In genomic region chr11:70605846-70606245, GRCh38 we compare ENCODE assay signal across 27 cellular contexts.
"Had no signal": no experiment of that assay in that cellular context is flagged by ENCODE, and none has a peak within 500 bp of the region (broad histone marks: within the 10 kb centered on the region; RNA-seq: fewer than 3 reads in every experiment).

No MANE protein-coding gene starts in this region.

- H3K9me3 Mint-ChIP-seq: endodermal cell; memory B cell; naive B cell; natural killer cell treated with Interleukin-12 subunit alpha and Interleukin-12 subunit beta and Interleukin-15 and Interleukin-18, amount 100 ng/mL, for 72 hours; stimulated activated memory B cell treated with anti-CD40 and anti-IgM and Interleukin-4, amounts not matched to agents 10 μg/mL and 1 μg/mL and 100 μg/mL, for 72 hours; type B pancreatic cell had no signal

- H3K27ac ChIP-seq: epithelial cell of prostate, gastrocnemius medialis, left ventricle myocardium inferior, pancreas, right atrium auricular region, sigmoid colon, testis, tibial artery had no signal

- DNase-seq: dorsolateral prefrontal cortex; effector CD8-positive, alpha-beta T cell; endodermal cell; foreskin fibroblast; gastrocnemius medialis; head of caudate nucleus; kidney glomerular epithelial cell; left colon; left ventricle myocardium inferior; naive B cell; occipital lobe; sigmoid colon; stimulated activated CD4-positive, alpha-beta T cell treated with anti-CD3 and anti-CD28 coated beads, Interleukin-2, amount 100 ng/mL, for 24 hours; stimulated activated CD4-positive, alpha-beta T cell treated with anti-CD3 and anti-CD28 coated beads, Interleukin-4, amount 100 ng/mL, for 4 hours; stimulated activated naive CD8-positive, alpha-beta T cell treated with anti-CD3 and anti-CD28 coated beads, Interleukin-15, Interleukin-2, amounts not matched to agents 100 U/mL and 50 U/mL, for 24 hours; substantia nigra; testis; tibial artery had no signal

- H3K4me3 Mint-ChIP-seq: endodermal cell; memory B cell; natural killer cell treated with Interleukin-12 subunit alpha and Interleukin-12 subunit beta and Interleukin-15 and Interleukin-18, amount 100 ng/mL, for 72 hours; stimulated activated memory B cell treated with anti-CD40 and anti-IgM and Interleukin-4, amounts not matched to agents 10 μg/mL and 1 μg/mL and 100 μg/mL, for 72 hours; type B pancreatic cell had no signal

- H3K36me3 ChIP-seq: gastrocnemius medialis, left ventricle myocardium inferior, pancreas, right atrium auricular region, sigmoid colon, tibial artery had no signal

- H3K4me1 Mint-ChIP-seq: memory B cell; stimulated activated memory B cell treated with anti-CD40 and anti-IgM and Interleukin-4, amounts not matched to agents 10 μg/mL and 1 μg/mL and 100 μg/mL, for 72 hours had no signal

- H3K9me3 ChIP-seq: gastrocnemius medialis, left ventricle myocardium inferior, pancreas, right atrium auricular region, sigmoid colon, testis, tibial artery had no signal

- H3K27me3 Mint-ChIP-seq: stimulated activated memory B cell treated with anti-CD40 and anti-IgM and Interleukin-4, amounts not matched to agents 10 μg/mL and 1 μg/mL and 100 μg/mL, for 72 hours; type B pancreatic cell had no signal

- H3K27me3 ChIP-seq: dorsolateral prefrontal cortex, gastrocnemius medialis, pancreas, right atrium auricular region, testis had no signal

- H3K27ac Mint-ChIP-seq: endodermal cell; memory B cell; naive B cell; natural killer cell treated with Interleukin-12 subunit alpha and Interleukin-12 subunit beta and Interleukin-15 and Interleukin-18, amount 100 ng/mL, for 72 hours; stimulated activated memory B cell treated with anti-CD40 and anti-IgM and Interleukin-4, amounts not matched to agents 10 μg/mL and 1 μg/mL and 100 μg/mL, for 72 hours; type B pancreatic cell had no signal

- H3K36me3 Mint-ChIP-seq: memory B cell; naive B cell; natural killer cell treated with Interleukin-12 subunit alpha and Interleukin-12 subunit beta and Interleukin-15 and Interleukin-18, amount 100 ng/mL, for 72 hours; stimulated activated memory B cell treated with anti-CD40 and anti-IgM and Interleukin-4, amounts not matched to agents 10 μg/mL and 1 μg/mL and 100 μg/mL, for 72 hours; type B pancreatic cell had no signal

- ATAC-seq: esophagus mucosa; gastrocnemius medialis; left colon; natural killer cell treated with Interleukin-12 subunit alpha and Interleukin-12 subunit beta and Interleukin-15 and Interleukin-18, amount 100 ng/mL, for 72 hours; pancreas; stimulated activated memory B cell treated with anti-CD40 and anti-IgM and Interleukin-4, amounts not matched to agents 10 μg/mL and 1 μg/mL and 100 μg/mL, for 72 hours; stimulated activated naive CD8-positive, alpha-beta T cell treated with anti-CD3 and anti-CD28 coated beads, Interleukin-15, Interleukin-2, amounts not matched to agents 100 U/mL and 50 U/mL, for 24 hours had no signal

- H3K4me1 ChIP-seq: pancreas had no signal

- H3K4me3 ChIP-seq: dorsolateral prefrontal cortex, gastrocnemius medialis, left ventricle myocardium inferior, lung, pancreas, right atrium auricular region, sigmoid colon, testis, tibial artery had no signal
